13 cellular contexts compared by ENCODE assay signal in the genomic region with DNA sequence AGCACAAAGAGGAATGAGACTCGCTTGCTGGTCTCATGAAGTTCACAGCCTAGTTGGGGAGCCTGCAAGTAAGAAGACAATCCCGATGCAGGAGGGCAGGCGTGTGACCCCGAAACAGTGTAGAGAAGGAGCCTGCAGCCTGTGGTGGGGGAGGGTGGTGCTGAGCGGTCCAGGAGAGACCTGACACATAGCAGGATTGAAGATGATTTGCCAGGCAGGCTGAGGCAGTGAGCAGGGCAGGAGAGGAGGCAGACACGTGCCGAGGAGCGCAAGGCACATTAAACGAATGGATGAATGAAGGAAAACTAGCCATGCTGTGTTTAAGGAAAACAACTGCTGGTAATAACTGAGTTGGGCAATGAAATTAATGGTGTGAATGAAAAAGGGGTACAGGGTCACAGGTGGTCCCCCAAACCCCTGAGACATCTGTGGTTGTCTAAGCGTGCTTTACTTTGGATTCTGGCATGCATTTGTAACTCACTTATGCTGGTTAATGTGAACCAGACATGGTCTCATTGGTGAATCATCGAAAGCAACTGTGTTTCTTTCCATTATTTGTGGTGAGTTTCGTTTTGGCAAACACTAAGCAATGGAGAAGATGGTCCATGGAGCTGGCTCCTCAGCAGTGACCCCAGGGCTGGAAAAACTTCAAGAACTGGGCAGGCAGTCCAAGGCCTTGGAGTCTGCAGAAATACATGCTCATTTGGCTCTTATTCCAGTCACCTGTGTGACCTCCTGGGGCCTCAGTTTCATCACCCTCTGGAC.
DNase-seq lines count a peak whose midpoint lies in the region; ATAC-seq and TF ChIP-seq lines count a peak whose summit lies in the region.
"Had no signal": no experiment of that assay in that cellular context is flagged by ENCODE, and none has a peak within 500 bp of the region (broad histone marks: within the 10 kb centered on the region; RNA-seq: fewer than 3 reads in every experiment).

No MANE protein-coding gene starts in this region.

- no peak overlapping the region for H2AFZ ChIP-seq in PC-3 (ENCODE audit: low read length)

- H3K4me1 ChIP-seq in PC-3 (ENCODE audit: insufficient read depth, low read length) (peaks cover 3% of the 10 kb centered on the region; the same call in 1 of the 2 replicates), ovary (ENCODE audit: insufficient read depth) (peaks cover 4% of the 10 kb centered on the region)

- H3K9ac ChIP-seq in PC-3 (ENCODE audit: low read length) = no peak overlapping the region

- H3F3A ChIP-seq in PC-3 (ENCODE audit: low read length, unreplicated experiment) = no peaks in the 10 kb centered on the region

- no peaks in the 10 kb centered on the region for H3K9me3 ChIP-seq in PC-3 (ENCODE audit: low read length)
- no peaks in the 10 kb centered on the region for H3K9me3 ChIP-seq in ovary

- CTCF ChIA-PET in PC-3 (lab: Charles Lee) = no interaction called here

- no peak overlapping the region for H3K4me3 ChIP-seq in PC-3 (ENCODE audit: low read length)
- no peak overlapping the region for H3K4me3 ChIP-seq in epithelial cell of esophagus (ENCODE audit: low read length)
- no peak overlapping the region for H3K4me3 ChIP-seq in ovary

- no peaks in the 10 kb centered on the region for H3K9me2 ChIP-seq in PC-3 (replicated peaks; ENCODE audit: low read length)

- no peaks in the 10 kb centered on the region for H4K20me1 ChIP-seq in PC-3 (ENCODE audit: low read length)

- TF ChIP-seq EP300 in ovary (IDR thresholded peaks at IDR 0.05) = no peak

- H3K36me3 ChIP-seq in PC-3 (ENCODE audit: low read depth, low read length) = no peaks in the 10 kb centered on the region
- no peaks in the 10 kb centered on the region for H3K36me3 ChIP-seq in ovary

- ATAC-seq in PC-3 (no peak), HG03469 (IDR thresholded peaks at IDR 0.05; ENCODE audit: unreplicated experiment) (no peak)
- ATAC-seq: naive thymus-derived CD4-positive, alpha-beta T cell; Panc1; stimulated activated memory B cell treated with anti-CD40 and anti-IgM and Interleukin-4, amounts not matched to agents 10 μg/mL and 1 μg/mL and 100 μg/mL, for 72 hours had no signal

- POLR2A ChIA-PET in PC-3 (lab: Charles Lee; ENCODE audit: unreplicated experiment) = no interaction called here

- TF ChIP-seq CTCF in PC-3 (conservative IDR thresholded peaks at IDR 0.05; ENCODE audit: low read depth, low read length) (no peak), epithelial cell of esophagus (IDR thresholded peaks at IDR 0.05; ENCODE audit: insufficient read depth, low read depth, low read length, missing control alignments) (no peak), ovary (IDR thresholded peaks at IDR 0.05) (no peak)

- intact Hi-C loops in PC-3 (cut with micrococcal nuclease) (no loop called here), ovary (cut with DNase I) (no loop called here)

- H3K27ac ChIP-seq in PC-3 (ENCODE audit: low read length) = no peak overlapping the region
- H3K27ac ChIP-seq in ovary = no peak overlapping the region
- H3K27ac ChIP-seq: epithelial cell of prostate had no signal

- DNase-seq in EH (ENCODE audit: low read depth) (peak; percentile 87), PC-3 (peak; percentile 39), epithelial cell of esophagus (ENCODE audit: low read depth) (peak; percentile 22), ovary (peak in 3 of 5 donors; percentile 46 to 54 (median 53)), CD1c-positive myeloid dendritic cell (ENCODE audit: extremely low spot score) (no peak), DMS53 treated with DMSO at 0.1 percent for 48 hours (lab: John Stamatoyannopoulos, UW; ENCODE audit: unreplicated experiment) (no peak)
- no peak for DNase-seq in activated T-cell treated with anti-CD3 and anti-CD28 coated beads, Interleukin-2, amount 50 U/mL, for 1 hour
- DNase-seq: islet precursor cell; naive thymus-derived CD4-positive, alpha-beta T cell had no signal

- WGBS in ovary, 3 donors = 50 to 68% (median 62%) methylated on average over 12 of the region's 12 CpGs

- H3K79me2 ChIP-seq in PC-3 (ENCODE audit: low read length) = peaks cover 14% of the 10 kb centered on the region

- TF ChIP-seq POLR2A in ovary (IDR thresholded peaks at IDR 0.05) = no peak

- BruUV-seq in PC-3 (replicated peaks; lab: Mats Ljungman, UMichigan) = no TSS peak

- no peak overlapping the region for H3K4me2 ChIP-seq in PC-3 (ENCODE audit: low read length)

- H3K27me3 ChIP-seq in PC-3 (ENCODE audit: low read length) (no peaks in the 10 kb centered on the region), ovary (no peaks in the 10 kb centered on the region)

Comparison
In these comparisons a context has a peak if more than half of its experiments do, and no peak if none do; other contexts are left out.
1. DNase-seq: peak in EH (single experiment), PC-3 (single experiment), epithelial cell of esophagus (single experiment) and ovary (3 of 5); none in CD1c-positive myeloid dendritic cell (single experiment), activated T-cell treated with anti-CD3 and anti-CD28 coated beads, Interleukin-2, amount 50 U/mL, for 1 hour (single experiment) and DMS53 treated with DMSO at 0.1 percent for 48 hours (single experiment).